In the genomic region with DNA sequence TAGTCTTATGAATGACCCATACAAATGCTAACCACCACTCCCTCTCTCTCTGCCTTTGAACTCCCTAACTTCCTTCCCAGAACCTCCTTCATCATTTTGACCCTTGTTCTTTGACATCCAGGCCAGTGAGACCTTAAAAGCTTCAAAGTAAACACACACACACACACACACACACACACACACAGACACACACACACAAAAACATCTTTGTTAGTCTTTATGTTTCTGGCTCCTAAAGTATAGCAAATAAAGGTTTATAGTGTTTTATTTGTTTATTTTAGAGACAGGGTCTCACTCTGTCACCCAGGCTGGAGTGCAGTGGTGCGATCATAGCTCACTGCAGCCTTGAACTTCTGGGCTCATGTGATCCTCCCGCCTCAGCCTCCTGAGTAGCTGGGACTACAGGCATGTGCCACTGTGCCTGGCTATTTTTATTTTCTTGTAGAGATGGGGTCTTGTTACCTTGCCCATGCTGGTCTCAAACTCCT, we compare ENCODE assay signal across 4 cellular contexts. TPM values are rescaled to one million over a fixed set of nuclear protein-coding genes. Genes with fewer than 3 reads are reported as not detected.
"Had no signal": no experiment of that assay in that cellular context is flagged by ENCODE, and none has a peak within 500 bp of the region (broad histone marks: within the 10 kb centered on the region; RNA-seq: fewer than 3 reads in every experiment).

No MANE protein-coding gene starts in this region.

RNA-seq across cellular contexts. Expression of a gene that starts 9.8 kb away (rescaled TPM):
- total RNA-seq: activated CD8-positive, alpha-beta T cell treated with anti-CD3 and anti-CD28 coated beads for 36 hours; activated T-helper 17 cell treated with anti-CD3 and anti-CD28 coated beads, Interleukin-2, amount 50 U/mL, for 72 hours; epithelial cell of proximal tubule; T-helper 17 cell had no signal
